Comparison of ENCODE assay signal across 19 cellular contexts in genomic region chrX:139811942-139812629, GRCh38.
DNase-seq lines count a peak whose midpoint lies in the region; ATAC-seq and TF ChIP-seq lines count a peak whose summit lies in the region.
"Had no signal": no experiment of that assay in that cellular context is flagged by ENCODE, and none has a peak within 500 bp of the region (broad histone marks: within the 10 kb centered on the region; RNA-seq: fewer than 3 reads in every experiment).

No MANE protein-coding gene starts in this region.

- H3K4me3 ChIP-seq in CD4-positive, CD25-positive, alpha-beta regulatory T cell (ENCODE audit: low read depth, low read length), result no peak overlapping the region
- no peak overlapping the region for H3K4me3 ChIP-seq in right lobe of liver
- H3K4me3 ChIP-seq: A549, adrenal gland had no signal

- peaks cover 6 to 19% (median 15%) of the 10 kb centered on the region in 4 donors for H3K4me1 Mint-ChIP-seq in CD4-positive, CD25-positive, alpha-beta regulatory T cell
- peaks cover 11% of the 10 kb centered on the region for H3K4me1 Mint-ChIP-seq in osteocyte (ENCODE audit: unreplicated experiment)

- no peaks in the 10 kb centered on the region for H3K27me3 Mint-ChIP-seq in CD4-positive, CD25-positive, alpha-beta regulatory T cell
- H3K27me3 Mint-ChIP-seq in osteocyte (ENCODE audit: unreplicated experiment), result no peaks in the 10 kb centered on the region
- H3K27me3 Mint-ChIP-seq: activated CD8-positive, alpha-beta T cell treated with anti-CD3 and anti-CD28 coated beads for 36 hours; stimulated activated naive CD8-positive, alpha-beta T cell treated with anti-CD3 and anti-CD28 coated beads, Interleukin-15, amount 100 ng/mL, for 72 hours had no signal

- ATAC-seq in CD4-positive, CD25-positive, alpha-beta regulatory T cell (ENCODE audit: low read depth in 2 of 2), result no peak
- peak; percentile 57 for ATAC-seq in GM19023 (IDR thresholded peaks at IDR 0.05; ENCODE audit: unreplicated experiment)
- peak; percentile 77 for ATAC-seq in HG02885 (IDR thresholded peaks at IDR 0.05; ENCODE audit: poor library complexity, unreplicated experiment)
- no peak for ATAC-seq in right lobe of liver
- ATAC-seq: A549; activated CD8-positive, alpha-beta T cell treated with anti-CD3 and anti-CD28 coated beads for 36 hours; left colon; stimulated activated naive CD8-positive, alpha-beta T cell treated with anti-CD3 and anti-CD28 coated beads, Interleukin-15, amount 100 ng/mL, for 72 hours had no signal

- peaks cover 3% of the 10 kb centered on the region for H3K36me3 ChIP-seq in CD4-positive, CD25-positive, alpha-beta regulatory T cell (ENCODE audit: control insufficient read depth, insufficient read depth, low read length)
- peaks cover 0 to 3% (median 0%) of the 10 kb centered on the region in 4 donors for H3K36me3 ChIP-seq in right lobe of liver
- H3K36me3 ChIP-seq: adrenal gland had no signal

- H3K27ac Mint-ChIP-seq in CD4-positive, CD25-positive, alpha-beta regulatory T cell, result peak overlapping the region in 2 of 3 donors; percentile 26 to 66
- no peak overlapping the region for H3K27ac Mint-ChIP-seq in osteocyte (ENCODE audit: unreplicated experiment)
- H3K27ac Mint-ChIP-seq: activated CD8-positive, alpha-beta T cell treated with anti-CD3 and anti-CD28 coated beads for 36 hours; stimulated activated naive CD8-positive, alpha-beta T cell treated with anti-CD3 and anti-CD28 coated beads, Interleukin-15, amount 100 ng/mL, for 72 hours had no signal

- H3K36me3 Mint-ChIP-seq in CD4-positive, CD25-positive, alpha-beta regulatory T cell, result peaks cover 25% of the 10 kb centered on the region
- H3K36me3 Mint-ChIP-seq in osteocyte (ENCODE audit: unreplicated experiment), result peaks cover 8% of the 10 kb centered on the region

- no peaks in the 10 kb centered on the region for H3K9me3 ChIP-seq in CD4-positive, CD25-positive, alpha-beta regulatory T cell (ENCODE audit: control insufficient read depth in 2 of 2, low read length in 2 of 2)
- H3K9me3 ChIP-seq in right lobe of liver, result no peaks in the 10 kb centered on the region
- H3K9me3 ChIP-seq: A549, adrenal gland had no signal

- intact Hi-C loops in right lobe of liver (cut with DNase I), result no loop called here

- H3K4me3 Mint-ChIP-seq in CD4-positive, CD25-positive, alpha-beta regulatory T cell, result no peak overlapping the region
- H3K4me3 Mint-ChIP-seq in osteocyte (ENCODE audit: unreplicated experiment), result no peak overlapping the region
- H3K4me3 Mint-ChIP-seq: activated CD8-positive, alpha-beta T cell treated with anti-CD3 and anti-CD28 coated beads for 36 hours; CD14-positive monocyte; stimulated activated naive CD8-positive, alpha-beta T cell treated with anti-CD3 and anti-CD28 coated beads, Interleukin-15, amount 100 ng/mL, for 72 hours had no signal

- no peaks in the 10 kb centered on the region for H3K27me3 ChIP-seq in CD4-positive, CD25-positive, alpha-beta regulatory T cell (ENCODE audit: control insufficient read depth, insufficient read depth, low read length)
- no peaks in the 10 kb centered on the region for H3K27me3 ChIP-seq in right lobe of liver
- H3K27me3 ChIP-seq: adrenal gland had no signal

- 52% methylated on average over 6 of the region's 6 CpGs for WGBS in right lobe of liver (ENCODE audit: insufficient coverage, low coverage, low lambda C conversion rate, missing lambda C conversion rate)

- no peak for TF ChIP-seq POLR2A in right lobe of liver (IDR thresholded peaks at IDR 0.05)

- H3K9me3 Mint-ChIP-seq in CD4-positive, CD25-positive, alpha-beta regulatory T cell, result peaks cover 0 to 2% (median 0%) of the 10 kb centered on the region in 7 donors
- H3K9me3 Mint-ChIP-seq in osteocyte (ENCODE audit: unreplicated experiment), result peaks cover 16% of the 10 kb centered on the region
- H3K9me3 Mint-ChIP-seq: activated CD8-positive, alpha-beta T cell treated with anti-CD3 and anti-CD28 coated beads for 36 hours; CD14-positive monocyte; stimulated activated naive CD8-positive, alpha-beta T cell treated with anti-CD3 and anti-CD28 coated beads, Interleukin-15, amount 100 ng/mL, for 72 hours had no signal

- no peak for DNase-seq in CD4-positive, CD25-positive, alpha-beta regulatory T cell
- DNase-seq in MV-4-11 (lab: John Stamatoyannopoulos, UW) (peak; percentile 5), osteocyte (ENCODE audit: extremely low spot score, unreplicated experiment) (no peak), right lobe of liver (no peak), substantia nigra (lab: John Stamatoyannopoulos, UW) (no peak), NCI-H446 treated with DMSO at 0.1 percent for 48 hours (lab: John Stamatoyannopoulos, UW) (no peak)
- DNase-seq: activated CD8-positive, alpha-beta T cell treated with anti-CD3 and anti-CD28 coated beads for 36 hours; adrenal gland; effector CD4-positive, alpha-beta T cell; hypothalamus; left colon; NCI-H2171 treated with DMSO at 0.1 percent for 48 hours; stimulated activated CD4-positive, alpha-beta T cell treated with anti-CD3 and anti-CD28 coated beads, Interleukin-15, amount 100 ng/mL, for 24 hours; stimulated activated naive CD8-positive, alpha-beta T cell treated with anti-CD3 and anti-CD28 coated beads, Interleukin-15, amount 100 ng/mL, for 72 hours had no signal

- H3K27ac ChIP-seq in CD4-positive, CD25-positive, alpha-beta regulatory T cell (ENCODE audit: insufficient read depth, low read length, poor library complexity, severe bottlenecking), result no peak overlapping the region
- no peak overlapping the region for H3K27ac ChIP-seq in right lobe of liver
- no peak overlapping the region for H3K27ac ChIP-seq in substantia nigra (ENCODE audit: low read depth, low read length, poor library complexity, severe bottlenecking)
- H3K27ac ChIP-seq: A549, adrenal gland, VCaP had no signal

- TF ChIP-seq CTCF in osteocyte (IDR thresholded peaks at IDR 0.05) (no peak), right lobe of liver (IDR thresholded peaks at IDR 0.05) (no peak)

- H3K4me1 ChIP-seq in CD4-positive, CD25-positive, alpha-beta regulatory T cell (ENCODE audit: control insufficient read depth, insufficient read depth, low read length, poor library complexity, severe bottlenecking), result peaks cover 10% of the 10 kb centered on the region
- no peaks in the 10 kb centered on the region for H3K4me1 ChIP-seq in right lobe of liver
- H3K4me1 ChIP-seq: A549, adrenal gland had no signal

Comparison
In these comparisons a context has a peak if more than half of its experiments do, and no peak if none do; other contexts are left out.
1. ATAC-seq: peak in GM19023 (single experiment) and HG02885 (single experiment); none in CD4-positive, CD25-positive, alpha-beta regulatory T cell (0 of 2) and right lobe of liver (0 of 4).